9 cellular contexts compared by ENCODE assay signal in the genomic region with DNA sequence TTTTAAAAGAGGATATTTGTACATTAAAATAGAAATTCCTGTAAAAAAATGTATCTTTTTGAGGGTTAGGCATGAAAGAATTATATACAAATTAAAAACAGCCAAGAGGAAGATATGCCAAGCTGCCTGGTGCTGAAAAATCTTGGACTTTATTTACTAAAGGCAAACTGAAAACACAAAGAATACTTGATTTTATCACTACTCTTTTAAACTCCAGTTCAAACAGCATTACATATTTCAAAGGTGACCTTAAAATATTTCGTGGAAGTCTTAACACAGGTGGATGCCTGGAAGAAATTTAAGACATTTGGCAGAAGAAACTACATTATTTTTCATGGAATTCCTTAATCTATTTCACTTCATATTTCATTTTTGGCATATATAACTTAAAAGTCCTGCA.
"Had no signal": no experiment of that assay in that cellular context is flagged by ENCODE, and none has a peak within 500 bp of the region (broad histone marks: within the 10 kb centered on the region; RNA-seq: fewer than 3 reads in every experiment).

No MANE protein-coding gene starts in this region.

- H3K4me3 Mint-ChIP-seq: GM23338, H9, HFFc6 had no signal

- H2AFZ ChIP-seq: GM23248, GM23338 had no signal

- H3K9me3 Mint-ChIP-seq: GM23338, H9, HFFc6 had no signal

- ATAC-seq: GM23338, HCT116 had no signal

- H3K27ac Mint-ChIP-seq: GM23338, HFFc6 had no signal

- H3K27ac ChIP-seq: GM23248 had no signal

- H3K36me3 ChIP-seq: HAP-1 had no signal

- DNase-seq: GM23248, GOT3, H7, H9, HCEC 1CT, HFFc6 had no signal

- H3K4me2 ChIP-seq: GM23338 had no signal

- H3K4me1 ChIP-seq: HAP-1 had no signal

- H3K9me3 ChIP-seq: HAP-1 had no signal

- H3K4me3 ChIP-seq: GM23248, GM23338, HAP-1 had no signal
